29 cellular contexts compared by ENCODE assay signal in the genomic region with DNA sequence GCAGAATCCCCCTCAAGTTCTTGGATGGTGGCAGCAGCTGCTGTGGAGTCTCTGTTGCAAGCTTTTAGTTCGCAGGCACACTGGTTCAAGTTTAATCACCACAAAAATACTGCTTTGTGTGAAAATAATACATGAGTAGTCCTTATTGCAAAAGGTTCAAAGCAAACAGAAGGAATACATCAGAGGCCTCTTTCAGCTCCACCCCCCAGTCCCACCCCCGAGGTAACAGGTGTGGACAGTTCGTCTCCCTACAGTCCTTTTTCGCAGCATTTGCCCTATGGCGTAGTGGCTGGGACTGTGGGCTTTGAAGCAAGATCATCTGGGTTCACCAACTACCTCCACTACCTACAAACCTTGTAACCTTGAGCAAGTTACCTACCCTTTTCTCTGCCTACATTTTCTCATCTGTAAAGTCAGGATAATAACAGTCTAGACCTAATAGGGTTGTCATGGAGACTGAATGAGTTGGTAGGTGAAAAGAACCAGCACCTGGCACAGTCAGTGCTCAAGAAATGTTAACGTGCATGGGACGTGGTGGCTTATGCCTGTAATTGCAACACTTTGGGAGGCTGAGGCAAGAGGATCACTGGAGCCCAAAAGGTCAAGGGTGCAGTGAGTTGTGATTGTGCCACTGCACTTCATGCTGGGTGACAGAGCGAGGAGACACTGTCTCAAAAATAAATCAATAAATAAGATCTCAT.
"Had no signal": no experiment of that assay in that cellular context is flagged by ENCODE, and none has a peak within 500 bp of the region (broad histone marks: within the 10 kb centered on the region; RNA-seq: fewer than 3 reads in every experiment).

No MANE protein-coding gene starts in this region.

- FAIRE-seq: bronchial epithelial cell had no signal

- H3K4me3 Mint-ChIP-seq: activated CD4-positive, alpha-beta memory T cell treated with anti-CD3 and anti-CD28 coated beads for 36 hours; activated CD4-positive, alpha-beta T cell treated with anti-CD3 and anti-CD28 coated beads, Interleukin-2, amount 10 ng/mL, durations not matched to agents 7 days and 5 days; activated naive CD8-positive, alpha-beta T cell treated with anti-CD3 and anti-CD28 coated beads, Interleukin-2, amount 50 U/mL, for 24 hours; activated T-cell treated with anti-CD3 and anti-CD28 coated beads, Interleukin-2, amount 50 U/mL, for 4 hours had no signal

- H3K27ac ChIP-seq: ascending aorta, body of pancreas, coronary artery, KMS-11, VCaP had no signal

- H3K4me1 ChIP-seq: ascending aorta, body of pancreas had no signal

- H3K9me3 ChIP-seq: ascending aorta, body of pancreas, SK-N-SH had no signal

- H3K27ac Mint-ChIP-seq: activated CD4-positive, alpha-beta memory T cell treated with anti-CD3 and anti-CD28 coated beads for 36 hours; activated CD4-positive, alpha-beta T cell treated with anti-CD3 and anti-CD28 coated beads, Interleukin-2, amount 10 ng/mL, durations not matched to agents 7 days and 5 days; activated naive CD4-positive, alpha-beta T cell treated with anti-CD3 and anti-CD28 coated beads, Interleukin-2, amount 50 U/mL, for 72 hours; activated naive CD8-positive, alpha-beta T cell treated with anti-CD3 and anti-CD28 coated beads, Interleukin-2, amount 50 U/mL, for 24 hours had no signal

- ATAC-seq: activated naive CD4-positive, alpha-beta T cell treated with anti-CD3 and anti-CD28 coated beads, Interleukin-2, amount 50 U/mL, for 72 hours; activated naive CD8-positive, alpha-beta T cell treated with anti-CD3 and anti-CD28 coated beads, Interleukin-2, amount 50 U/mL, for 24 hours; activated T-cell treated with anti-CD3 and anti-CD28 coated beads, Interleukin-2, amount 50 U/mL, for 4 hours; body of pancreas; Panc1; Right ventricle myocardium inferior had no signal

- DNase-seq: activated CD4-positive, alpha-beta memory T cell treated with anti-CD3 and anti-CD28 coated beads for 36 hours; activated CD4-positive, alpha-beta T cell treated with anti-CD3 and anti-CD28 coated beads, Interleukin-2, amount 10 ng/mL, durations not matched to agents 7 days and 5 days; activated CD4-positive, CD25-positive, alpha-beta regulatory T cell; activated CD8-positive, alpha-beta memory T cell treated with anti-CD3 and anti-CD28 coated beads for 24 hours; activated effector memory CD4-positive, alpha-beta T cell treated with anti-CD3 and anti-CD28 coated beads, Interleukin-2, amount 50 U/mL, for 16 hours; activated naive CD4-positive, alpha-beta T cell treated with Interleukin-2 at 50 U/mL for 16 hours; activated naive CD8-positive, alpha-beta T cell treated with anti-CD3 and anti-CD28 coated beads, Interleukin-2, amount 50 U/mL, for 24 hours; activated T-cell treated with anti-CD3 and anti-CD28 coated beads, Interleukin-2, amount 50 U/mL, for 4 hours; amniotic stem cell; body of pancreas; central memory CD4-positive, alpha-beta T cell; NCI-H1105; NCI-H187 treated with DMSO at 0.1 percent for 48 hours; NCI-H2081 treated with DMSO at 0.1 percent for 48 hours; NCI-H510A treated with DMSO at 0.1 percent for 48 hours; NCI-H69; NK-92 treated with Interleukin-12 subunit alpha and Interleukin-12 subunit beta, amount 100 ng/mL, for 24 hours; OCI-M1; RPMI8226; SK-N-SH; T-helper 1 cell had no signal

- H3K9me3 Mint-ChIP-seq: activated CD4-positive, alpha-beta memory T cell treated with anti-CD3 and anti-CD28 coated beads for 36 hours; activated CD4-positive, alpha-beta T cell treated with anti-CD3 and anti-CD28 coated beads, Interleukin-2, amount 10 ng/mL, durations not matched to agents 7 days and 5 days; activated naive CD4-positive, alpha-beta T cell treated with anti-CD3 and anti-CD28 coated beads, Interleukin-2, amount 50 U/mL, for 72 hours; activated naive CD8-positive, alpha-beta T cell treated with anti-CD3 and anti-CD28 coated beads, Interleukin-2, amount 50 U/mL, for 24 hours; activated T-cell treated with anti-CD3 and anti-CD28 coated beads, Interleukin-2, amount 50 U/mL, for 4 hours had no signal

- H3K4me1 Mint-ChIP-seq: activated CD4-positive, alpha-beta T cell treated with anti-CD3 and anti-CD28 coated beads, Interleukin-2, amount 10 ng/mL, durations not matched to agents 7 days and 5 days; activated naive CD8-positive, alpha-beta T cell treated with anti-CD3 and anti-CD28 coated beads, Interleukin-2, amount 50 U/mL, for 24 hours had no signal

- H3K27me3 ChIP-seq: ascending aorta, body of pancreas had no signal

- H3K9ac ChIP-seq: KMS-11, SK-N-SH had no signal

- H3K36me3 Mint-ChIP-seq: activated CD4-positive, alpha-beta memory T cell treated with anti-CD3 and anti-CD28 coated beads for 36 hours; activated naive CD4-positive, alpha-beta T cell treated with anti-CD3 and anti-CD28 coated beads, Interleukin-2, amount 50 U/mL, for 72 hours had no signal

- H3K4me3 ChIP-seq: ascending aorta, body of pancreas, coronary artery had no signal

- H3K4me2 ChIP-seq: KMS-11, SK-N-SH had no signal

- H3K36me3 ChIP-seq: ascending aorta had no signal
